8 cellular contexts compared by ENCODE assay signal in genomic region chr5:158496624-158497023, GRCh38.
"Had no signal": no experiment of that assay in that cellular context is flagged by ENCODE, and none has a peak within 500 bp of the region (broad histone marks: within the 10 kb centered on the region; RNA-seq: fewer than 3 reads in every experiment).

No MANE protein-coding gene starts in this region.

- H3K9ac ChIP-seq: KMS-11 had no signal

- H3K36me3 ChIP-seq: HAP-1 had no signal

- H3K27ac ChIP-seq: KMS-11 had no signal

- ATAC-seq: HCT116 had no signal

- H3K27ac Mint-ChIP-seq: IgD-negative memory B cell had no signal

- H3K4me3 ChIP-seq: HAP-1 had no signal

- DNase-seq: GOT3, KBM-7 had no signal

- H3K4me2 ChIP-seq: KMS-11 had no signal

- H3K9me3 Mint-ChIP-seq: IgD-negative memory B cell had no signal

- H3K4me1 ChIP-seq: HAP-1 had no signal

- H3K9me3 ChIP-seq: HAP-1 had no signal

- H3K36me3 Mint-ChIP-seq: IgD-negative memory B cell had no signal

- FAIRE-seq: H54, HTR-8/SVneo had no signal

- H3K4me3 Mint-ChIP-seq: IgD-negative memory B cell had no signal

- H3K27me3 Mint-ChIP-seq: IgD-negative memory B cell had no signal
